Comparison of ENCODE assay signal across 26 cellular contexts in the genomic region with DNA sequence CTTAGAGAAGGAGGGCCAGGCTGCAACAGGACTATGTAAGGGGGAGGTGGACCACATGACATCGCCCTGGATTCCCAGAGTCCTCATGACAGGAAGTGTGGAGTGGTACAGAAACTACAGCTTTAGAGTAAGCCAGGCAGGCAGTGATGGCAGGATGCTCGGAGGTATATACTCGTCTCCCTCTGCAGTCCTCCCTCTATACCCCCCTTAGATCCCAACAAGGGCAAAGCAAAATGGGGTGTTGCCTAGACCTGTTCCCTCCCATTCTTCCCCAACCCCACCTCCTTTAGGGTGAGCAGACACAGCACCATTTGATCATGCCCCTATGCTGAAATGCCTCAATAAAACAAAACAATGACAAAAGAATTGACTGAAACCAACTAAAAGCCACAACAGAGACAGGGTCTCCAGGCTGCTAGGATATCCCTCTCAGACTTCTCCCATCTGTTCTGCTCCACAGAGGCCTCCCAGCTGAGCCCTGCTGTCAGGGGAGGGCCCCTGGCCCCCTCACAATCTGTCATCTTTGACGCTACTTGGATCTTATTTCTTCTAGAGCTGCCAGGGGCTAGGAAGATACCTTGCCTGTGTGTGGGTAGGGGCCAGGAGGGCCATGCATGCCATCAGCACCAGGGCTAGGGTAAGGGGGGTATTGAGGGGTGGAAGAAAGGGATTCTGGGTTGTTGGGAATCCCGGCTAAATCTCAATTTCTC. TPM values are rescaled to one million over a fixed set of nuclear protein-coding genes. Genes with fewer than 3 reads are reported as not detected.
DNase-seq lines count a peak whose midpoint lies in the region; ATAC-seq and TF ChIP-seq lines count a peak whose summit lies in the region.
"Had no signal": no experiment of that assay in that cellular context is flagged by ENCODE, and none has a peak within 500 bp of the region (broad histone marks: within the 10 kb centered on the region; RNA-seq: fewer than 3 reads in every experiment).

No MANE protein-coding gene starts in this region.

- TF ChIP-seq CTCF in natural killer cell (IDR thresholded peaks at IDR 0.05): no peak

- H3K4me3 Mint-ChIP-seq in natural killer cell treated with Interleukin-12 subunit alpha and Interleukin-12 subunit beta and Interleukin-15 and Interleukin-18, amount 100 ng/mL, for 72 hours: no peak overlapping the region
- no peak overlapping the region for H3K4me3 Mint-ChIP-seq in natural killer cell
- no peak overlapping the region for H3K4me3 Mint-ChIP-seq in stimulated activated effector memory CD8-positive, alpha-beta T cell treated with anti-CD3 and anti-CD28 coated beads, Interleukin-12 subunit alpha, Interleukin-12 subunit beta, amount 100 ng/mL, for 72 hours
- no peak overlapping the region for H3K4me3 Mint-ChIP-seq in activated CD4-positive, alpha-beta T cell treated with anti-CD3 and anti-CD28 coated beads for 36 hours
- H3K4me3 Mint-ChIP-seq: CD14-positive monocyte; CD8-positive, alpha-beta memory T cell; GM23338; H9; HFFc6 had no signal

- H3K36me3 Mint-ChIP-seq in natural killer cell treated with Interleukin-12 subunit alpha and Interleukin-12 subunit beta and Interleukin-15 and Interleukin-18, amount 100 ng/mL, for 72 hours: no peaks in the 10 kb centered on the region
- H3K36me3 Mint-ChIP-seq in natural killer cell: no peaks in the 10 kb centered on the region
- H3K36me3 Mint-ChIP-seq in stimulated activated effector memory CD8-positive, alpha-beta T cell treated with anti-CD3 and anti-CD28 coated beads, Interleukin-12 subunit alpha, Interleukin-12 subunit beta, amount 100 ng/mL, for 72 hours: no peaks in the 10 kb centered on the region
- H3K36me3 Mint-ChIP-seq in activated CD4-positive, alpha-beta T cell treated with anti-CD3 and anti-CD28 coated beads for 36 hours (ENCODE audit: low read depth): no peaks in the 10 kb centered on the region
- H3K36me3 Mint-ChIP-seq: CD14-positive monocyte; CD8-positive, alpha-beta memory T cell had no signal

- POLR2A ChIA-PET in activated CD4-positive, alpha-beta T cell treated with anti-CD3 and anti-CD28 coated beads for 36 hours (lab: Charles Lee): no interaction called here

- H3K9me3 Mint-ChIP-seq in natural killer cell treated with Interleukin-12 subunit alpha and Interleukin-12 subunit beta and Interleukin-15 and Interleukin-18, amount 100 ng/mL, for 72 hours: no peaks in the 10 kb centered on the region
- no peaks in the 10 kb centered on the region for H3K9me3 Mint-ChIP-seq in natural killer cell
- no peaks in the 10 kb centered on the region for H3K9me3 Mint-ChIP-seq in stimulated activated effector memory CD8-positive, alpha-beta T cell treated with anti-CD3 and anti-CD28 coated beads, Interleukin-12 subunit alpha, Interleukin-12 subunit beta, amount 100 ng/mL, for 72 hours
- no peaks in the 10 kb centered on the region for H3K9me3 Mint-ChIP-seq in activated CD4-positive, alpha-beta T cell treated with anti-CD3 and anti-CD28 coated beads for 36 hours (ENCODE audit: low read depth)
- H3K9me3 Mint-ChIP-seq: GM23338, H9 had no signal

- peaks cover 2 to 4% of the 10 kb centered on the region in 2 donors for H3K27me3 Mint-ChIP-seq in natural killer cell treated with Interleukin-12 subunit alpha and Interleukin-12 subunit beta and Interleukin-15 and Interleukin-18, amount 100 ng/mL, for 72 hours
- peaks cover 0 to 4% of the 10 kb centered on the region in 2 donors for H3K27me3 Mint-ChIP-seq in natural killer cell (ENCODE audit: low read depth in 2 of 2)
- H3K27me3 Mint-ChIP-seq in activated CD4-positive, alpha-beta T cell treated with anti-CD3 and anti-CD28 coated beads for 36 hours: peaks cover 3% of the 10 kb centered on the region

- CTCF ChIA-PET in activated CD4-positive, alpha-beta T cell treated with anti-CD3 and anti-CD28 coated beads for 36 hours (lab: Charles Lee): no interaction called here

- intact Hi-C loops in natural killer cell (cut with micrococcal nuclease): no loop called here
- intact Hi-C loops in activated CD4-positive, alpha-beta T cell treated with anti-CD3 and anti-CD28 coated beads for 36 hours (cut with DNase I, micrococcal nuclease): no loop called here

- DNase-seq in natural killer cell treated with Interleukin-12 subunit alpha and Interleukin-12 subunit beta and Interleukin-15 and Interleukin-18, amount 100 ng/mL, for 72 hours (ENCODE audit: low spot score): no peak
- DNase-seq in natural killer cell (no peak), NCI-H524 (lab: John Stamatoyannopoulos, UW) (peak; percentile 96 to 98), foreskin melanocyte (peak; percentile 43), HCEC 1CT (no peak)
- DNase-seq in stimulated activated effector memory CD8-positive, alpha-beta T cell treated with anti-CD3 and anti-CD28 coated beads, Interleukin-12 subunit alpha, Interleukin-12 subunit beta, amount 100 ng/mL, for 72 hours (ENCODE audit: low spot score in 2 of 2): no peak
- no peak for DNase-seq in activated CD4-positive, alpha-beta T cell treated with anti-CD3 and anti-CD28 coated beads for 36 hours
- DNase-seq in stimulated activated naive CD4-positive, alpha-beta T cell (lab: John Stamatoyannopoulos, UW): no peak
- DNase-seq: BE2C; CD8-positive, alpha-beta memory T cell; DMS53; H9; HFFc6; KG1; MG63; NCI-H1105 treated with DMSO at 0.1 percent for 48 hours; NCI-H146; NCI-H2029 treated with DMSO at 0.1 percent for 48 hours; NCI-H226; NCI-H510A; NCI-H774; Right ventricle myocardium superior; RPMI8226 had no signal

- peak; percentile 29 to 57 for ATAC-seq in natural killer cell treated with Interleukin-12 subunit alpha and Interleukin-12 subunit beta and Interleukin-15 and Interleukin-18, amount 100 ng/mL, for 72 hours
- ATAC-seq in natural killer cell: no peak
- peak; percentile 33 for ATAC-seq in stimulated activated effector memory CD8-positive, alpha-beta T cell treated with anti-CD3 and anti-CD28 coated beads, Interleukin-12 subunit alpha, Interleukin-12 subunit beta, amount 100 ng/mL, for 72 hours
- no peak for ATAC-seq in activated CD4-positive, alpha-beta T cell treated with anti-CD3 and anti-CD28 coated beads for 36 hours
- ATAC-seq: GM23338 had no signal

- no peaks in the 10 kb centered on the region for H3K4me1 Mint-ChIP-seq in natural killer cell treated with Interleukin-12 subunit alpha and Interleukin-12 subunit beta and Interleukin-15 and Interleukin-18, amount 100 ng/mL, for 72 hours (ENCODE audit: low read depth in 2 of 2)
- no peaks in the 10 kb centered on the region for H3K4me1 Mint-ChIP-seq in natural killer cell
- H3K4me1 Mint-ChIP-seq in stimulated activated effector memory CD8-positive, alpha-beta T cell treated with anti-CD3 and anti-CD28 coated beads, Interleukin-12 subunit alpha, Interleukin-12 subunit beta, amount 100 ng/mL, for 72 hours: no peaks in the 10 kb centered on the region
- H3K4me1 Mint-ChIP-seq in activated CD4-positive, alpha-beta T cell treated with anti-CD3 and anti-CD28 coated beads for 36 hours: no peaks in the 10 kb centered on the region
- H3K4me1 Mint-ChIP-seq: CD14-positive monocyte; CD8-positive, alpha-beta memory T cell; GM23338 had no signal

- no peak overlapping the region for H3K27ac Mint-ChIP-seq in natural killer cell treated with Interleukin-12 subunit alpha and Interleukin-12 subunit beta and Interleukin-15 and Interleukin-18, amount 100 ng/mL, for 72 hours
- H3K27ac Mint-ChIP-seq in natural killer cell: no peak overlapping the region
- no peak overlapping the region for H3K27ac Mint-ChIP-seq in stimulated activated effector memory CD8-positive, alpha-beta T cell treated with anti-CD3 and anti-CD28 coated beads, Interleukin-12 subunit alpha, Interleukin-12 subunit beta, amount 100 ng/mL, for 72 hours
- no peak overlapping the region for H3K27ac Mint-ChIP-seq in activated CD4-positive, alpha-beta T cell treated with anti-CD3 and anti-CD28 coated beads for 36 hours
- H3K27ac Mint-ChIP-seq: CD14-positive monocyte; CD8-positive, alpha-beta memory T cell; GM23338; H9; HFFc6 had no signal

RNA-seq across cellular contexts. Expression of a gene that starts 13.0 kb away (rescaled TPM):
- total RNA-seq in natural killer cell treated with Interleukin-12 subunit alpha and Interleukin-12 subunit beta and Interleukin-15 and Interleukin-18, amount 100 ng/mL, for 72 hours: under 1 TPM in 1 of 2 donors, not detected in 1; 0.47 TPM
- not detected for total RNA-seq in natural killer cell
- total RNA-seq in activated CD4-positive, alpha-beta T cell treated with anti-CD3 and anti-CD28 coated beads for 36 hours: under 1 TPM; 0.34 to 0.51 TPM
- total RNA-seq: G401 had no signal

Comparison
In these comparisons a context has a peak if more than half of its experiments do, and no peak if none do; other contexts are left out.
1. ATAC-seq: peak in natural killer cell treated with Interleukin-12 subunit alpha and Interleukin-12 subunit beta and Interleukin-15 and Interleukin-18, amount 100 ng/mL, for 72 hours (2 of 2) and stimulated activated effector memory CD8-positive, alpha-beta T cell treated with anti-CD3 and anti-CD28 coated beads, Interleukin-12 subunit alpha, Interleukin-12 subunit beta, amount 100 ng/mL, for 72 hours (single experiment); none in natural killer cell (0 of 3) and activated CD4-positive, alpha-beta T cell treated with anti-CD3 and anti-CD28 coated beads for 36 hours (single experiment).
2. DNase-seq: peak in NCI-H524 (2 of 2) and foreskin melanocyte (single experiment); none in natural killer cell treated with Interleukin-12 subunit alpha and Interleukin-12 subunit beta and Interleukin-15 and Interleukin-18, amount 100 ng/mL, for 72 hours (single experiment), natural killer cell (single experiment), stimulated activated effector memory CD8-positive, alpha-beta T cell treated with anti-CD3 and anti-CD28 coated beads, Interleukin-12 subunit alpha, Interleukin-12 subunit beta, amount 100 ng/mL, for 72 hours (0 of 2), activated CD4-positive, alpha-beta T cell treated with anti-CD3 and anti-CD28 coated beads for 36 hours (single experiment), HCEC 1CT (single experiment) and stimulated activated naive CD4-positive, alpha-beta T cell (0 of 6).